In the genomic region with DNA sequence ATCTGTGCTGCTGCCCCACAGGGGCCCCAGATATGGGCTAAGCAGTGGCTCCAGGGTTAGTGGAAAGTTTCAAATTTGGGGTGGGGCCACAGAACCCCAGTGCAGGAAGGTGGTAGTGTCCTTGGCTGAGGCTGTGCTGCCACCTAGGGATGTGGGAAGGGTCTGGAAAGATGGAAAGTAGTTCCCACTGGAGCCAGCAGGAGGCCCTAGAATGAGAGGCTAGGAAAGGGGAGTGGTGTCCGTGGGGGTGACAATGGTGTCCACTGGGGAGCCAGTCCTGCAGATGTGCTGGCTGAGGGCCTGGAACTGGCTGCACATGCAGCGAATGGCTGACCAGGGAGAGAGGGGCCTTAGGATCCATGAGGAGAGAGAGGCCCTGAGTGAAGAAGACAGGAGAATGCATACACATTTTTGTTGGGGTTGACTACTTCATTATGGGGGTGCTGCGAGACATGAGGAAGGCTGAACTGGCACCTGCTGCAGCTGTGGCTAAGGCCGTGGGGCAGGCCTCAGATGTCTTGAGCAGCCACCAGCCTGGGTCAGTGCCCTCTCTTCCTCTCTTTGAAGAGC, we compare ENCODE assay signal across 8 cellular contexts. TPM values are rescaled to one million over a fixed set of nuclear protein-coding genes. Genes with fewer than 3 reads are reported as not detected.
DNase-seq lines count a peak whose midpoint lies in the region; ATAC-seq, FAIRE-seq and TF ChIP-seq lines count a peak whose summit lies in the region.

No MANE protein-coding gene starts in this region.

- peak; percentile 36 for TF ChIP-seq CTCF in CD14-positive monocyte (IDR thresholded peaks at IDR 0.05)
- no peak for TF ChIP-seq CTCF in coronary artery (IDR thresholded peaks at IDR 0.05)

- H3K4me3 ChIP-seq in GM23248, result no peak overlapping the region
- H3K4me3 ChIP-seq in coronary artery, result no peak overlapping the region

- H3K27me3 ChIP-seq in GM23248 (replicated peaks; ENCODE audit: insufficient read depth), result no peaks in the 10 kb centered on the region

- no peak for ATAC-seq in GM19452 (IDR thresholded peaks at IDR 0.05; ENCODE audit: unreplicated experiment)

- no peak for FAIRE-seq in frontal cortex (lab: Jason Lieb, UNC)

- intact Hi-C loops in CD14-positive monocyte (cut with micrococcal nuclease), result no loop called here

- H3K9me3 Mint-ChIP-seq in CD14-positive monocyte, result no peaks in the 10 kb centered on the region

- H3K36me3 ChIP-seq in GM23248 (ENCODE audit: low read depth), result no peaks in the 10 kb centered on the region

- in situ Hi-C loops in GM23248 (cut with MboI), result no loop called here
- in situ Hi-C loops in SK-MEL-5 (cut with HindIII; ENCODE audit: low pct_unique_long_range_greater_than_20kb, low sequenced_read_pairs), result no loop called here

- DNase-seq in CD14-positive monocyte (ENCODE audit: low spot score) (no peak), GM23248 (peak; percentile 35), SK-MEL-5 (ENCODE audit: low read depth, low spot score) (peak; percentile 89), frontal cortex (ENCODE audit: low spot score in 2 of 2) (peak; percentile 38 to 40), coronary artery (ENCODE audit: low spot score) (no peak), NCI-H1048 (lab: John Stamatoyannopoulos, UW) (no peak)
- DNase-seq in stimulated activated CD8-positive, alpha-beta memory T cell treated with anti-CD3 and anti-CD28 coated beads, Interleukin-4, amount 100 ng/mL, for 48 hours, result peak; percentile 33

- no peaks in the 10 kb centered on the region for H3F3A ChIP-seq in GM23248 (ENCODE audit: insufficient read depth)

- H3K36me3 Mint-ChIP-seq in CD14-positive monocyte, result no peaks in the 10 kb centered on the region

- H3K27ac Mint-ChIP-seq in CD14-positive monocyte, result no peak overlapping the region

- H3K9ac ChIP-seq in GM23248, result no peak overlapping the region

- H3K4me2 ChIP-seq in GM23248 (ENCODE audit: unreplicated experiment), result no peak overlapping the region

- no peak overlapping the region for H3K4me3 Mint-ChIP-seq in CD14-positive monocyte

- no peaks in the 10 kb centered on the region for H3K4me1 ChIP-seq in GM23248 (ENCODE audit: insufficient read depth)

- H3K27me3 Mint-ChIP-seq in CD14-positive monocyte (ENCODE audit: low read depth in 3 of 3), result peaks cover 3 to 5% (median 5%) of the 10 kb centered on the region in 3 donors

- H3K79me2 ChIP-seq in GM23248 (ENCODE audit: insufficient read depth), result no peaks in the 10 kb centered on the region

- no peak overlapping the region for H2AFZ ChIP-seq in GM23248

- H3K4me1 Mint-ChIP-seq in CD14-positive monocyte, result no peaks in the 10 kb centered on the region

- no peaks in the 10 kb centered on the region for H3K9me3 ChIP-seq in GM23248 (ENCODE audit: low read depth)

- WGBS in GM23248 (ENCODE audit: low coverage in 1 of 2, low lambda C conversion rate in 2 of 2, missing lambda C conversion rate in 2 of 2), 2 experiments, result 39 to 55% methylated on average over 4 of the region's 4 CpGs

- H3K9me2 ChIP-seq in GM23248 (ENCODE audit: insufficient read depth), result no peaks in the 10 kb centered on the region

- H4K20me1 ChIP-seq in GM23248 (ENCODE audit: insufficient read depth), result no peaks in the 10 kb centered on the region

- H3K27ac ChIP-seq in GM23248 (no peak overlapping the region), coronary artery (no peak overlapping the region)

RNA-seq across cellular contexts. Expression of a gene that starts 21.1 kb away (rescaled TPM):
- polyA plus RNA-seq in CD14-positive monocyte, result not detected
- not detected in 2 replicates for total RNA-seq in GM23248 (2014; rRNA removed; shearing (Covaris generic))
- not detected in 2 replicates for polyA plus RNA-seq in GM23248 (2016; fragmentation: Nextera tagmentation; extraction: Ambion mirVana)
- total RNA-seq in SK-MEL-5 (2014; rRNA removed; shearing (Covaris generic)), result not detected in 2 replicates
- polyA plus RNA-seq in SK-MEL-5 (2015; cell fraction: cytosol; rRNA removed), result not detected in 2 replicates
- polyA plus RNA-seq in SK-MEL-5 (2015; cell fraction: nucleus; rRNA removed), result not detected in 2 replicates
- not detected for total RNA-seq in frontal cortex

RNA-seq across cellular contexts. Expression of a gene that starts 33.3 kb away (rescaled TPM):
- polyA plus RNA-seq in CD14-positive monocyte (100 to 1,000 TPM; 104 to 106 TPM), GM23248 (2016; fragmentation: Nextera tagmentation; extraction: Ambion mirVana) (88.8 and 91.0 TPM in 2 replicates)
- 96.7 and 101 TPM in 2 replicates for total RNA-seq in GM23248 (2014; rRNA removed; shearing (Covaris generic))
- 188 and 212 TPM in 2 replicates for total RNA-seq in SK-MEL-5 (2014; rRNA removed; shearing (Covaris generic))
- polyA plus RNA-seq in SK-MEL-5 (2015; cell fraction: cytosol; rRNA removed), result 124 and 140 TPM in 2 replicates
- 94.4 and 118 TPM in 2 replicates for polyA plus RNA-seq in SK-MEL-5 (2015; cell fraction: nucleus; rRNA removed)
- total RNA-seq in frontal cortex, result 73.0 TPM

Comparison
In these comparisons a context has a peak if more than half of its experiments do, and no peak if none do; other contexts are left out.
1. DNase-seq: peak in GM23248 (single experiment), SK-MEL-5 (single experiment), frontal cortex (2 of 2) and stimulated activated CD8-positive, alpha-beta memory T cell treated with anti-CD3 and anti-CD28 coated beads, Interleukin-4, amount 100 ng/mL, for 48 hours (single experiment); none in CD14-positive monocyte (single experiment), coronary artery (single experiment) and NCI-H1048 (single experiment).